ENCODE assay signal across 14 cellular contexts in the genomic region with DNA sequence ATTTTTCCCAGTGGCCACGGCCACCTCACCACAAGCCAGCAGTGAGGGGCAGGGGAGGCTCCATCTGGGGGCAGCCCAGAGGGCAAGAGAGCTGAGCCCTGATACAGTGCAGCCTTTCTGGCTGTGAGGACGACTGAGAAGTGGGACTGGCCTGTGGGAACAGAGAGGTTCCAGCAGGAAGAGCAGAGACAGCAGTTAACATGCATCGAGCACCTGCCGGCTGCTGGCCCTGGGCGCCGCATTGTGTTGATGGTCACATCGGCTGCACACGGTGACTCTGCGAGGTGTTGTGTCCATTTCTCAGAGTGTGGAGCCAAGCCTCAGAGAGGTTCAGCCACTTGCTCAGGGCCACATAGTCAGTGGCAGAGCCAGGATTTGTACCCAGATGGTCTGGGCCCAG. TPM values are rescaled to one million over a fixed set of nuclear protein-coding genes. Genes with fewer than 3 reads are reported as not detected.
A peak's percentile ranks its signal among the peaks of the same experiment; 100 is the strongest.
DNase-seq lines count a peak whose midpoint lies in the region; ATAC-seq and TF ChIP-seq lines count a peak whose summit lies in the region.
"Had no signal": no experiment of that assay in that cellular context is flagged by ENCODE, and none has a peak within 500 bp of the region (broad histone marks: within the 10 kb centered on the region; RNA-seq: fewer than 3 reads in every experiment).

No MANE protein-coding gene starts in this region.

- no peak overlapping the region for H2AFZ ChIP-seq in osteoblast (ENCODE audit: low read length)

- H4K20me1 ChIP-seq in osteoblast (ENCODE audit: insufficient read depth, low read length) = peaks cover 18% of the 10 kb centered on the region

- intact Hi-C loops in head of caudate nucleus (cut with DNase I) = no loop called here

- peak overlapping the region; percentile 34 for H3K4me2 ChIP-seq in osteoblast (ENCODE audit: insufficient read depth, low read length)

- no peak for TF ChIP-seq CTCF in osteoblast (IDR thresholded peaks at IDR 0.05; ENCODE audit: extremely low read depth, low read depth, low read length)

- ATAC-seq in HG03378 (IDR thresholded peaks at IDR 0.05; ENCODE audit: unreplicated experiment) = peak; percentile 6
- ATAC-seq in GM21723 (IDR thresholded peaks at IDR 0.05; ENCODE audit: unreplicated experiment) = no peak

- no peak overlapping the region for H3K27ac ChIP-seq in osteoblast (ENCODE audit: low read depth, low read length)
- H3K27ac ChIP-seq: foreskin keratinocyte, pancreas had no signal

- no peaks in the 10 kb centered on the region for H3K79me2 ChIP-seq in osteoblast (ENCODE audit: insufficient read depth, low read length)

- no peaks in the 10 kb centered on the region for H3K36me3 ChIP-seq in osteoblast (ENCODE audit: insufficient read depth, low read length)
- H3K36me3 ChIP-seq: pancreas had no signal

- no peak overlapping the region for H3K4me3 ChIP-seq in osteoblast (ENCODE audit: insufficient read depth, low read length)
- H3K4me3 ChIP-seq: pancreas had no signal

- DNase-seq in DMS53 treated with DMSO at 0.1 percent for 48 hours (lab: John Stamatoyannopoulos, UW; ENCODE audit: unreplicated experiment) (peak; percentile 45), SW480 (ENCODE audit: low spot score) (peak; percentile 46), osteoblast (ENCODE audit: insufficient read length, low spot score, missing footprints) (peak; percentile 76), HuH-7.5 (ENCODE audit: low spot score) (no peak), head of caudate nucleus (no peak)
- no peak for DNase-seq in activated CD4-positive, alpha-beta T cell treated with anti-CD3 and anti-CD28 coated beads, Interleukin-2, amount 50 U/mL, for 4 hours
- DNase-seq: activated naive CD4-positive, alpha-beta T cell treated with anti-CD3 and anti-CD28 coated beads, Interleukin-2, amount 50 U/mL, for 16 hours; central memory CD4-positive, alpha-beta T cell; endodermal cell; NCI-H1694 had no signal

- H3K27me3 ChIP-seq in osteoblast (ENCODE audit: insufficient read depth, low read length) = peaks cover 3% of the 10 kb centered on the region
- H3K27me3 ChIP-seq: pancreas had no signal

- H3K9me3 ChIP-seq in osteoblast (ENCODE audit: low read depth, low read length) = no peaks in the 10 kb centered on the region
- H3K9me3 ChIP-seq: pancreas had no signal

- peaks cover 39% of the 10 kb centered on the region for H3K4me1 ChIP-seq in osteoblast (ENCODE audit: insufficient read depth, low read length)
- H3K4me1 ChIP-seq: foreskin keratinocyte, pancreas had no signal

RNA-seq across cellular contexts. Expression of gene FOXS1, which starts 9.8 kb away (rescaled TPM):
- total RNA-seq in osteoblast = under 0.01 and 0.36 TPM in 2 replicates
- total RNA-seq: endodermal cell, foreskin keratinocyte had no signal

RNA-seq across cellular contexts. Expression of gene MYLK2, which starts 16.4 kb away (rescaled TPM):
- under 0.01 and 0.36 TPM in 2 replicates for total RNA-seq in osteoblast

RNA-seq across cellular contexts. Expression of gene DUSP15, which starts 34.8 kb away (rescaled TPM):
- 1.2 and 1.4 TPM in 2 replicates for total RNA-seq in osteoblast
- total RNA-seq: foreskin keratinocyte had no signal

RNA-seq across cellular contexts. Expression of gene TTLL9, which starts 34.9 kb away (rescaled TPM):
- 0.59 and 0.72 TPM in 2 replicates for total RNA-seq in osteoblast
- total RNA-seq: foreskin keratinocyte had no signal

Comparison
In these comparisons a context has a peak if more than half of its experiments do, and no peak if none do; other contexts are left out.
1. DNase-seq: peak in DMS53 treated with DMSO at 0.1 percent for 48 hours (single experiment), SW480 (single experiment) and osteoblast (single experiment); none in HuH-7.5 (single experiment), head of caudate nucleus (0 of 42) and activated CD4-positive, alpha-beta T cell treated with anti-CD3 and anti-CD28 coated beads, Interleukin-2, amount 50 U/mL, for 4 hours (0 of 2).